ENCODE assay signal across 21 cellular contexts in the genomic region with DNA sequence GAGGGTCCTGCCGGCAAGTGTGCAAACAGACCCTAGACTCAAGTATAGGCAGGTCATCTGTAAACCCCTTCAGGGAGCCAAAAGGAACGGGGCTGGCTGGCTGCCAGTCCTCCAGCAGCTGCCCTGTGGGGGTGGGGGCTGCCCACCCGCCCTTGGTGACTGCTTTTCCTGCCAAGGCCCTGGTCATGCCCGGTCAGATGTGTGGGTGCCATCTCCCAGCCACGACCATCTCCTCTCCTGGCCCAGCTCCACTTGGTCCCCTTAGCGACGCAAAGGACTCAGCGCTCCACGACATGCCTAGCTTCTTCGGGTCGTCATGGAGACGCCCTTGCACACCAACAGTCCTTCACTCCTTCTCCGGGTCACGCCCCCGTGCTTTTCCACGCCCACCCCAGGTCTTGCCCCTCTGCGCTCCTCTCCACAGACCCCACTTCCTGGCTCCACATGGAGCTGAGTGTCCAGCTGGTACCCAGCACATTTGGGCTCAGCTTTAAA. TPM values are rescaled to one million over a fixed set of nuclear protein-coding genes. Genes with fewer than 3 reads are reported as not detected.
A peak's percentile ranks its signal among the peaks of the same experiment; 100 is the strongest.
DNase-seq lines count a peak whose midpoint lies in the region; ATAC-seq and TF ChIP-seq lines count a peak whose summit lies in the region.
"Had no signal": no experiment of that assay in that cellular context is flagged by ENCODE, and none has a peak within 500 bp of the region (broad histone marks: within the 10 kb centered on the region; RNA-seq: fewer than 3 reads in every experiment).

No MANE protein-coding gene starts in this region.

- no peaks in the 10 kb centered on the region for H3K23me2 ChIP-seq in H9 (ENCODE audit: insufficient read length, low read depth, low read length, poor library complexity, severe bottlenecking)

- H3K9ac ChIP-seq in BLaER1 treated with 17β-estradiol and CSF1 and Interleukin-3, amounts not matched to agents 10 nM and 100 nM, result peak overlapping the region in 6 of 11 experiments; percentile 11 to 46 (median 33); a peak in 10 of 22 replicates
- H3K9ac ChIP-seq in H9 (ENCODE audit: extremely low read depth, insufficient read length, low read length), result no peak overlapping the region
- H3K9ac ChIP-seq: KMS-11 had no signal

- no peaks in the 10 kb centered on the region for H3K9me3 ChIP-seq in BLaER1 treated with 17β-estradiol and CSF1 and Interleukin-3, amounts not matched to agents 10 nM and 100 nM (replicated peaks in 1 of 11)
- H3K9me3 ChIP-seq in H9 (ENCODE audit: control insufficient read depth, low read depth, low read length), result no peaks in the 10 kb centered on the region
- no peaks in the 10 kb centered on the region for H3K9me3 ChIP-seq in Caco-2
- H3K9me3 ChIP-seq: psoas muscle, suprapubic skin had no signal

- DNase-seq in H9, result no peak
- DNase-seq in WTC11 (ENCODE audit: low spot score), result peak; percentile 49
- peak; percentile 41 for DNase-seq in nephron progenitor cell
- no peak for DNase-seq in AG20443 (ENCODE audit: low spot score)
- DNase-seq in activated CD4-positive, alpha-beta memory T cell treated with anti-CD3 and anti-CD28 coated beads, Interleukin-2, amount 10 ng/mL, durations not matched to agents 7 days and 5 days, result no peak
- DNase-seq in Caco-2, result no peak
- no peak for DNase-seq in retina
- DNase-seq: activated CD4-positive, alpha-beta T cell treated with anti-CD3 and anti-CD28 coated beads, Interleukin-2, amount 10 ng/mL, durations not matched to agents 7 days and 5 days; activated gamma-delta T cell treated with Interleukin-2 at 50 U/mL for 16 hours; amniotic stem cell; CD8-positive, alpha-beta T cell; kidney glomerular epithelial cell; NCI-H446 treated with DMSO at 0.1 percent for 48 hours; psoas muscle; T-helper 1 cell had no signal

- no CpG with 5 or more reads among the region's 17 CpGs for WGBS in H9 (ENCODE audit: extremely low coverage, insufficient read length, low lambda C conversion rate)

- no peak overlapping the region for H2BK15ac ChIP-seq in H9 (ENCODE audit: low read depth, low read length)

- peaks cover 54 to 89% (median 84%) of the 10 kb centered on the region in 10 experiments for H3K4me1 ChIP-seq in BLaER1 treated with 17β-estradiol and CSF1 and Interleukin-3, amounts not matched to agents 10 nM and 100 nM
- peaks cover 3% of the 10 kb centered on the region for H3K4me1 ChIP-seq in H9 (ENCODE audit: insufficient read depth, low read length)
- no peaks in the 10 kb centered on the region for H3K4me1 ChIP-seq in Caco-2
- H3K4me1 ChIP-seq: psoas muscle had no signal

- H3K9me3 Mint-ChIP-seq in H9 (no peaks in the 10 kb centered on the region), WTC11 (no peaks in the 10 kb centered on the region), nephron progenitor cell (no peaks in the 10 kb centered on the region), Caco-2 (ENCODE audit: unreplicated experiment) (no peaks in the 10 kb centered on the region)
- peaks cover 14% of the 10 kb centered on the region for H3K9me3 Mint-ChIP-seq in activated CD4-positive, alpha-beta memory T cell treated with anti-CD3 and anti-CD28 coated beads, Interleukin-2, amount 10 ng/mL, durations not matched to agents 7 days and 5 days
- H3K9me3 Mint-ChIP-seq: CD8-positive, alpha-beta T cell; neural crest cell had no signal

- H4K5ac ChIP-seq in H9 (ENCODE audit: insufficient read length, low read depth, low read length), result no peak overlapping the region

- H3K4me1 Mint-ChIP-seq in H9 (peaks cover 43 to 56% of the 10 kb centered on the region in 2 experiments), WTC11 (peaks cover 63% of the 10 kb centered on the region), nephron progenitor cell (peaks cover 66% of the 10 kb centered on the region), Caco-2 (ENCODE audit: low read depth, unreplicated experiment) (peaks cover 6% of the 10 kb centered on the region)
- peaks cover 27% of the 10 kb centered on the region for H3K4me1 Mint-ChIP-seq in activated CD4-positive, alpha-beta memory T cell treated with anti-CD3 and anti-CD28 coated beads, Interleukin-2, amount 10 ng/mL, durations not matched to agents 7 days and 5 days

- peaks cover 0 to 61% (median 0%) of the 10 kb centered on the region in 11 experiments; a peak in 9 of 22 replicates for H3K27me3 ChIP-seq in BLaER1 treated with 17β-estradiol and CSF1 and Interleukin-3, amounts not matched to agents 10 nM and 100 nM
- H3K27me3 ChIP-seq in H9 (ENCODE audit: insufficient read depth, low read length) (no peaks in the 10 kb centered on the region), Caco-2 (replicated peaks; ENCODE audit: control insufficient read depth, insufficient read depth, low read length) (no peaks in the 10 kb centered on the region)

- TF ChIP-seq CTCF in H9 (conservative IDR thresholded peaks at IDR 0.05) (no peak), WTC11 (IDR thresholded peaks at IDR 0.05) (no peak), nephron progenitor cell (IDR thresholded peaks at IDR 0.05) (no peak), Caco-2 (IDR thresholded peaks at IDR 0.05; ENCODE audit: insufficient read depth in 1 of 2, low read depth in 1 of 2, low read length in 1 of 2, severe bottlenecking in 1 of 2, unreplicated experiment in 1 of 2) (no peak)

- H4K8ac ChIP-seq in H9 (replicated peaks; ENCODE audit: insufficient read length, low read depth, low read length), result no peak overlapping the region

- H4K20me1 ChIP-seq in BLaER1 treated with 17β-estradiol and CSF1 and Interleukin-3, amounts not matched to agents 10 nM and 100 nM, result peaks cover 0 to 8% (median 0%) of the 10 kb centered on the region in 11 experiments; a peak in 2 of 22 replicates
- no peaks in the 10 kb centered on the region for H4K20me1 ChIP-seq in H9 (ENCODE audit: control insufficient read depth, insufficient read depth, insufficient read length)

- intact Hi-C loops in Caco-2 (cut with micrococcal nuclease; ENCODE audit: unreplicated experiment), result no loop called here

- peak overlapping the region in 8 of 10 experiments; percentile 14 to 54 (median 35); a peak in 14 of 20 replicates for H3K4me3 ChIP-seq in BLaER1 treated with 17β-estradiol and CSF1 and Interleukin-3, amounts not matched to agents 10 nM and 100 nM
- no peak overlapping the region for H3K4me3 ChIP-seq in Caco-2 (ENCODE audit: low read depth, low read length)
- H3K4me3 ChIP-seq: psoas muscle, suprapubic skin had no signal

- no peak overlapping the region for H2BK20ac ChIP-seq in H9 (ENCODE audit: low read depth, low read length, poor library complexity, severe bottlenecking)

- no peaks in the 10 kb centered on the region for H3K36me3 ChIP-seq in BLaER1 treated with 17β-estradiol and CSF1 and Interleukin-3, amounts not matched to agents 10 nM and 100 nM
- H3K36me3 ChIP-seq in Caco-2 (ENCODE audit: control insufficient read depth, insufficient read depth, low read length), result no peaks in the 10 kb centered on the region
- H3K36me3 ChIP-seq: suprapubic skin had no signal

- H2BK120ac ChIP-seq in H9 (ENCODE audit: low read depth, low read length, poor library complexity, severe bottlenecking), result no peak overlapping the region

- H3K27ac ChIP-seq in BLaER1 treated with 17β-estradiol and CSF1 and Interleukin-3, amounts not matched to agents 10 nM and 100 nM, result peak overlapping the region in 7 of 11 experiments; percentile 25 to 56 (median 30); a peak in 8 of 22 replicates
- H3K27ac ChIP-seq in H9 (ENCODE audit: insufficient read length, low read depth, low read length), result no peak overlapping the region
- H3K27ac ChIP-seq: KMS-11, psoas muscle, suprapubic skin had no signal

- H3K27ac Mint-ChIP-seq in H9, result peak overlapping the region in 2 of 3 experiments; percentile 31 to 56; a peak in 3 of 7 replicates
- H3K27ac Mint-ChIP-seq in WTC11, result no peak overlapping the region
- no peak overlapping the region for H3K27ac Mint-ChIP-seq in nephron progenitor cell
- H3K27ac Mint-ChIP-seq in activated CD4-positive, alpha-beta memory T cell treated with anti-CD3 and anti-CD28 coated beads, Interleukin-2, amount 10 ng/mL, durations not matched to agents 7 days and 5 days, result no peak overlapping the region
- no peak overlapping the region for H3K27ac Mint-ChIP-seq in Caco-2 (ENCODE audit: unreplicated experiment)
- H3K27ac Mint-ChIP-seq: activated CD4-positive, alpha-beta T cell treated with anti-CD3 and anti-CD28 coated beads, Interleukin-2, amount 10 ng/mL, durations not matched to agents 7 days and 5 days; CD8-positive, alpha-beta T cell had no signal

- H3K79me2 ChIP-seq in H9 (ENCODE audit: insufficient read depth, low read length), result no peaks in the 10 kb centered on the region

- H3K36me3 Mint-ChIP-seq in H9 (ENCODE audit: insufficient read depth in 1 of 3, low read depth in 3 of 3) (peaks cover 0 to 5% (median 0%) of the 10 kb centered on the region in 3 experiments; a peak in 2 of 7 replicates), WTC11 (no peaks in the 10 kb centered on the region), nephron progenitor cell (ENCODE audit: low read depth) (no peaks in the 10 kb centered on the region), Caco-2 (ENCODE audit: insufficient read depth, unreplicated experiment) (peaks cover 6% of the 10 kb centered on the region)
- peaks cover 19% of the 10 kb centered on the region for H3K36me3 Mint-ChIP-seq in activated CD4-positive, alpha-beta memory T cell treated with anti-CD3 and anti-CD28 coated beads, Interleukin-2, amount 10 ng/mL, durations not matched to agents 7 days and 5 days (ENCODE audit: low read depth)
- H3K36me3 Mint-ChIP-seq: CD8-positive, alpha-beta T cell had no signal

- no peak overlapping the region; the same call in 1 of the 2 replicates for H3K14ac ChIP-seq in H9 (ENCODE audit: insufficient read depth, low read length)

- CTCF ChIA-PET in WTC11 (lab: Charles Lee), result interaction anchor here (1.1 to 2.0 kb wide), 5 partner anchors 41 to 86 kb away, joined by 3 to 9 read pairs (median 7); no protein-coding TSS in a partner anchor
- CTCF ChIA-PET in activated CD4-positive, alpha-beta memory T cell treated with anti-CD3 and anti-CD28 coated beads, Interleukin-2, amount 10 ng/mL, durations not matched to agents 7 days and 5 days (lab: Charles Lee), result interaction anchor here (1.8 kb wide), 1 partner anchor 41 kb away, joined by 5 read pairs; no protein-coding TSS in a partner anchor
- CTCF ChIA-PET in Caco-2 (lab: Charles Lee), result no interaction called here

- BruUV-seq in Caco-2 (replicated peaks; lab: Mats Ljungman, UMichigan), result no TSS peak

- no peak overlapping the region for H3K18ac ChIP-seq in H9 (ENCODE audit: insufficient read length, low read depth, low read length)

- H2BK5ac ChIP-seq in H9 (ENCODE audit: insufficient read length, low read length), result no peak overlapping the region

- H3K56ac ChIP-seq in H9 (ENCODE audit: insufficient read length, low read depth, low read length), result no peak overlapping the region

- peak overlapping the region; percentile 76 to 99 (median 93) for H3K4me2 ChIP-seq in BLaER1 treated with 17β-estradiol and CSF1 and Interleukin-3, amounts not matched to agents 10 nM and 100 nM
- no peak overlapping the region for H3K4me2 ChIP-seq in H9 (ENCODE audit: insufficient read depth, insufficient read length, low read length)
- H3K4me2 ChIP-seq: KMS-11 had no signal

- no peak overlapping the region for H3K23ac ChIP-seq in H9 (ENCODE audit: insufficient read length, low read depth, low read length)

- no peak overlapping the region for H2BK12ac ChIP-seq in H9 (ENCODE audit: insufficient read length, low read depth, low read length)

- H3K4me3 Mint-ChIP-seq in H9 (peak overlapping the region in 1 of 2 experiments; percentile 10; a peak in 1 of 5 replicates), WTC11 (no peak overlapping the region), nephron progenitor cell (peak overlapping the region; percentile 41), Caco-2 (ENCODE audit: unreplicated experiment) (no peak overlapping the region)
- no peak overlapping the region for H3K4me3 Mint-ChIP-seq in activated CD4-positive, alpha-beta memory T cell treated with anti-CD3 and anti-CD28 coated beads, Interleukin-2, amount 10 ng/mL, durations not matched to agents 7 days and 5 days
- H3K4me3 Mint-ChIP-seq: activated CD4-positive, alpha-beta T cell treated with anti-CD3 and anti-CD28 coated beads, Interleukin-2, amount 10 ng/mL, durations not matched to agents 7 days and 5 days; CD8-positive, alpha-beta T cell; neural crest cell had no signal

- no peak overlapping the region for H4K91ac ChIP-seq in H9 (ENCODE audit: insufficient read length, low read depth, low read length)

- POLR2A ChIA-PET in WTC11 (lab: Charles Lee) (interaction anchor here (0.5 kb wide), 1 partner anchor 257 kb away, joined by 3 read pairs; no protein-coding TSS in a partner anchor), Caco-2 (lab: Charles Lee) (no interaction called here)
- POLR2A ChIA-PET in activated CD4-positive, alpha-beta memory T cell treated with anti-CD3 and anti-CD28 coated beads, Interleukin-2, amount 10 ng/mL, durations not matched to agents 7 days and 5 days (lab: Charles Lee), result no interaction called here

- no peak overlapping the region for H3K4ac ChIP-seq in H9 (ENCODE audit: low read depth, low read length)

- no peak for ATAC-seq in WTC11
- ATAC-seq: CD8-positive, alpha-beta T cell had no signal

- no peaks in the 10 kb centered on the region for H3K79me1 ChIP-seq in H9 (ENCODE audit: insufficient read depth, low read depth, low read length, poor library complexity, severe bottlenecking)

- H3K27me3 Mint-ChIP-seq in H9 (ENCODE audit: low read depth) (peaks cover 10% of the 10 kb centered on the region), WTC11 (ENCODE audit: low read depth) (peaks cover 4% of the 10 kb centered on the region; the same call in 1 of the 2 replicates), nephron progenitor cell (ENCODE audit: low read depth, poor library complexity) (peaks cover 36% of the 10 kb centered on the region), Caco-2 (ENCODE audit: insufficient read depth, unreplicated experiment) (no peaks in the 10 kb centered on the region)
- H3K27me3 Mint-ChIP-seq in activated CD4-positive, alpha-beta memory T cell treated with anti-CD3 and anti-CD28 coated beads, Interleukin-2, amount 10 ng/mL, durations not matched to agents 7 days and 5 days, result peaks cover 8% of the 10 kb centered on the region

- H2AFZ ChIP-seq in H9 (ENCODE audit: low read length), result no peak overlapping the region

- H3T11ph ChIP-seq in H9 (ENCODE audit: low read length), result no peak overlapping the region

- no peak overlapping the region for H2AK5ac ChIP-seq in H9 (ENCODE audit: insufficient read length, low read length)

RNA-seq across cellular contexts. Expression of gene MUC4, which starts 2.4 kb away (rescaled TPM):
- total RNA-seq in H9 (2021), result 0.70 and 1.2 TPM in 2 replicates
- 2.1 to 2.8 TPM (median 2.3 TPM) in 3 replicates for total RNA-seq in WTC11 (2021)
- under 1 TPM; 0.08 to 0.15 TPM for total RNA-seq in activated CD4-positive, alpha-beta memory T cell treated with anti-CD3 and anti-CD28 coated beads, Interleukin-2, amount 10 ng/mL, durations not matched to agents 7 days and 5 days
- 0.21 and 0.36 TPM in 2 replicates for total RNA-seq in Caco-2 (2022)
- total RNA-seq: CD8-positive, alpha-beta T cell; dermis microvascular lymphatic vessel endothelial cell; fibroblast of villous mesenchyme; neural crest cell; suprapubic skin had no signal

Comparison
In these comparisons a context has a peak if more than half of its experiments do, and no peak if none do; other contexts are left out.
1. DNase-seq: peak in WTC11 (single experiment) and nephron progenitor cell (single experiment); none in H9 (single experiment), AG20443 (single experiment), activated CD4-positive, alpha-beta memory T cell treated with anti-CD3 and anti-CD28 coated beads, Interleukin-2, amount 10 ng/mL, durations not matched to agents 7 days and 5 days (single experiment), Caco-2 (0 of 2) and retina (single experiment).
2. H3K27ac Mint-ChIP-seq: peak in H9 (2 of 3); none in WTC11 (single experiment), nephron progenitor cell (single experiment), activated CD4-positive, alpha-beta memory T cell treated with anti-CD3 and anti-CD28 coated beads, Interleukin-2, amount 10 ng/mL, durations not matched to agents 7 days and 5 days (single experiment) and Caco-2 (single experiment).